16 cellular contexts compared by ENCODE assay signal in the genomic region with DNA sequence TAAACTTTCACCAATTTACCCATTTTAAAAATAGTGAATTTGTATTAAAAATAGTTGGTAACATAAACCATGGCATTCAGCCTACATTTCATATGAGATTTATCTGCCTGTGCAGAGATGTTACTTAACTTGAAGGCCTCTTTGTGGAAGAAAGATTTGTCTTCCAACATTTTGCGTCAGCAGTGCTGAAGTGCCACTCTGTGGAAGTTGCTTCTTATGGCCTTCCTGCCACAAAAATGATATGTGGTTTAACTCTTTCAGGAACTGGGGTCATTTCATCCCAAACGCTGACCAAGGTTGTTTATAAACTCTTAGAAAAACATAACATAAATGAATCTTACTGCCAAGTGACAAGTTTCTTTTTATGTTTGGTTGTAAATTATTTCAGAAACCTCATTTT.
DNase-seq lines count a peak whose midpoint lies in the region; ATAC-seq, FAIRE-seq and TF ChIP-seq lines count a peak whose summit lies in the region.
"Had no signal": no experiment of that assay in that cellular context is flagged by ENCODE, and none has a peak within 500 bp of the region (broad histone marks: within the 10 kb centered on the region; RNA-seq: fewer than 3 reads in every experiment).

No MANE protein-coding gene starts in this region.

- 17% methylated on average over 2 of the region's 2 CpGs for WGBS in gastroesophageal sphincter (ENCODE audit: low coverage in 1 of 2), 2 donors

- H3K4me3 ChIP-seq in gastroesophageal sphincter, result no peak overlapping the region

- H3K36me3 ChIP-seq in gastroesophageal sphincter, result no peaks in the 10 kb centered on the region

- TF ChIP-seq CTCF in VCaP (conservative IDR thresholded peaks at IDR 0.05) (no peak), gastroesophageal sphincter (IDR thresholded peaks at IDR 0.05) (peak in 1 of 4 experiments; percentile 6)

- H3K4me1 ChIP-seq in gastroesophageal sphincter, result peaks cover 6 to 43% (median 12%) of the 10 kb centered on the region in 3 donors

- TF ChIP-seq EP300 in gastroesophageal sphincter (IDR thresholded peaks at IDR 0.05), result no peak

- ATAC-seq in gastroesophageal sphincter (no peak), GM18873 (IDR thresholded peaks at IDR 0.05; ENCODE audit: low FRiP score, unreplicated experiment) (no peak)
- ATAC-seq: activated CD8-positive, alpha-beta T cell treated with anti-CD3 and anti-CD28 coated beads, Interleukin-2, amount 10 ng/mL, durations not matched to agents 7 days and 5 days had no signal

- no peaks in the 10 kb centered on the region for H3K9me3 ChIP-seq in gastroesophageal sphincter

- TF ChIP-seq POLR2A in gastroesophageal sphincter (IDR thresholded peaks at IDR 0.05) (no peak), GM12891 (IDR thresholded peaks at IDR 0.05; ENCODE audit: low read depth, low read length) (no peak)

- no peaks in the 10 kb centered on the region for H3K27me3 ChIP-seq in gastroesophageal sphincter

- no peak for FAIRE-seq in GM12891 (lab: Jason Lieb, UNC)

- H3K27ac ChIP-seq in VCaP, result peak overlapping the region; percentile 98
- H3K27ac ChIP-seq in gastroesophageal sphincter, result peak overlapping the region; percentile 15 to 99 (median 98)
- H3K27ac ChIP-seq: epithelial cell of prostate had no signal

- DNase-seq in HCEC 1CT (peak; percentile 28), superior temporal gyrus (ENCODE audit: extremely low spot score) (peak; percentile 38), GM12891 (ENCODE audit: insufficient read length, low spot score) (no peak), NCI-H2171 treated with DMSO at 0.1 percent for 48 hours (lab: John Stamatoyannopoulos, UW) (no peak), T-helper 1 cell (no peak)
- DNase-seq: activated CD8-positive, alpha-beta T cell treated with anti-CD3 and anti-CD28 coated beads, Interleukin-2, amount 10 ng/mL, durations not matched to agents 7 days and 5 days; EL; NCI-H2081; NCI-H774; SHP77 treated with DMSO at 0.1 percent for 48 hours; stimulated activated CD4-positive, alpha-beta T cell treated with anti-CD3 and anti-CD28 coated beads, Interleukin-15, amount 100 ng/mL, for 24 hours; T1000 had no signal

TF ChIP-seq in GM12891, 5 proteins besides CTCF, POLR2A, EP300 and RAD21:
- TF ChIP-seq PAX5 (IDR thresholded peaks at IDR 0.05; ENCODE audit: insufficient read depth, low read length, severe bottlenecking), result no peak
- TF ChIP-seq POU2F2 (IDR thresholded peaks at IDR 0.05; ENCODE audit: low read depth, low read length), result no peak
- no peak for TF ChIP-seq SPI1 (IDR thresholded peaks at IDR 0.05; ENCODE audit: low read depth, low read length)
- TF ChIP-seq TAF1 (IDR thresholded peaks at IDR 0.05; ENCODE audit: low read depth, low read length), result no peak
- no peak for TF ChIP-seq POLR2AphosphoS5 (IDR thresholded peaks at IDR 0.05; ENCODE audit: low read depth, low read length)

Comparison
In these comparisons a context has a peak if more than half of its experiments do, and no peak if none do; other contexts are left out.
1. DNase-seq: peak in HCEC 1CT (single experiment) and superior temporal gyrus (single experiment); none in GM12891 (single experiment), NCI-H2171 treated with DMSO at 0.1 percent for 48 hours (single experiment) and T-helper 1 cell (0 of 5).